ENCODE assay signal across 28 cellular contexts in genomic region chr12:108364879-108365278, GRCh38. TPM values are rescaled to one million over a fixed set of nuclear protein-coding genes. Genes with fewer than 3 reads are reported as not detected.
"Had no signal": no experiment of that assay in that cellular context is flagged by ENCODE, and none has a peak within 500 bp of the region (broad histone marks: within the 10 kb centered on the region; RNA-seq: fewer than 3 reads in every experiment).

No MANE protein-coding gene starts in this region.

- H3K27me3 ChIP-seq: Peyer's patch, SJCRH30 had no signal

- FAIRE-seq: HTR-8/SVneo, K562 had no signal

- ATAC-seq: K562, Right ventricle myocardium inferior, SK-N-SH treated with all-trans-retinoic acid at 6 μM for 48 hours had no signal

- H3K4me1 ChIP-seq: Peyer's patch, SJCRH30 had no signal

- H3K4me3 ChIP-seq: K562, PC-9, Peyer's patch, SJCRH30 had no signal

- H3K27ac Mint-ChIP-seq: IgD-negative memory B cell had no signal

- H3K4me3 Mint-ChIP-seq: IgD-negative memory B cell had no signal

- DNase-seq: Kasumi-1, MM.1S, NCI-H1092, NCI-H1105 treated with DMSO at 0.1 percent for 48 hours, NCI-H1417 treated with DMSO at 0.1 percent for 48 hours, NCI-H146, NCI-H1694 treated with DMSO at 0.1 percent for 48 hours, NCI-H1930, NCI-H2081, NCI-H2107, NCI-H2227 treated with DMSO at 0.1 percent for 48 hours, NCI-H524, NCI-H526 treated with DMSO at 0.1 percent for 48 hours, NCI-H748 treated with DMSO at 0.1 percent for 48 hours, OCI-M1, PC-9, Peyer's patch, SHP77 treated with DMSO at 0.1 percent for 48 hours, SJCRH30, T-helper 1 cell had no signal

- H3K27me3 Mint-ChIP-seq: IgD-negative memory B cell had no signal

- H3K9me3 ChIP-seq: Peyer's patch, SJCRH30 had no signal

- H3K36me3 ChIP-seq: Peyer's patch, SJCRH30 had no signal

- H2AFZ ChIP-seq: PC-9 had no signal

- H3K27ac ChIP-seq: HL-60, KMS-11, PC-9, Peyer's patch, SJCRH30 had no signal

- H3K9ac ChIP-seq: KMS-11 had no signal

- H3K4me2 ChIP-seq: KMS-11, PC-9 had no signal

- H3K9me3 Mint-ChIP-seq: IgD-negative memory B cell had no signal

RNA-seq across cellular contexts. Expression of gene CMKLR1, which starts 25.8 kb away (rescaled TPM):
- total RNA-seq: NCI-H460, PC-9 had no signal
